Comparison of ENCODE assay signal across 31 cellular contexts in genomic region chr6:34584694-34585093, GRCh38. TPM values are rescaled to one million over a fixed set of nuclear protein-coding genes. Genes with fewer than 3 reads are reported as not detected.
DNase-seq lines count a peak whose midpoint lies in the region; ATAC-seq, FAIRE-seq and TF ChIP-seq lines count a peak whose summit lies in the region.
"Had no signal": no experiment of that assay in that cellular context is flagged by ENCODE, and none has a peak within 500 bp of the region (broad histone marks: within the 10 kb centered on the region; RNA-seq: fewer than 3 reads in every experiment).

No MANE protein-coding gene starts in this region.

- no peak overlapping the region for H3K4me3 Mint-ChIP-seq in activated naive CD8-positive, alpha-beta T cell treated with anti-CD3 and anti-CD28 coated beads, Interleukin-2, amount 10 ng/mL, durations not matched to agents 7 days and 5 days
- no peak overlapping the region for H3K4me3 Mint-ChIP-seq in activated naive CD8-positive, alpha-beta T cell treated with anti-CD3 and anti-CD28 coated beads for 36 hours
- H3K4me3 Mint-ChIP-seq in activated T-helper 17 cell treated with anti-CD3 and anti-CD28 coated beads, Interleukin-2, amount 50 U/mL, for 72 hours, result no peak overlapping the region
- H3K4me3 Mint-ChIP-seq: activated CD8-positive, alpha-beta T cell treated with anti-CD3 and anti-CD28 coated beads for 36 hours; CD14-positive monocyte; immature natural killer cell; mesothelial cell of epicardium; naive thymus-derived CD4-positive, alpha-beta T cell had no signal

- H4K20me1 ChIP-seq in HepG2 (ENCODE audit: insufficient read depth, low read length), result no peaks in the 10 kb centered on the region; the same call in 1 of the 2 replicates

- H3K27ac ChIP-seq in HepG2 (ENCODE audit: extremely low read length, insufficient read depth, low read length), result no peak overlapping the region
- H3K27ac ChIP-seq: colonic mucosa, hepatocyte, HL-60, ovary, right atrium auricular region, suprapubic skin, vagina had no signal

- intact Hi-C loops in HepG2 (cut with micrococcal nuclease; ENCODE audit: unreplicated experiment), result no loop called here

- no peak overlapping the region for H3K4me3 ChIP-seq in HepG2 (replicated peaks in 1 of 3; ENCODE audit: insufficient read depth in 1 of 3, low read depth in 2 of 3, low read length in 3 of 3)
- H3K4me3 ChIP-seq: colonic mucosa, esophagus muscularis mucosa, hepatocyte, ovary, right atrium auricular region, suprapubic skin, vagina had no signal

- no peaks in the 10 kb centered on the region for H3K9me3 Mint-ChIP-seq in activated naive CD8-positive, alpha-beta T cell treated with anti-CD3 and anti-CD28 coated beads, Interleukin-2, amount 10 ng/mL, durations not matched to agents 7 days and 5 days
- no peaks in the 10 kb centered on the region for H3K9me3 Mint-ChIP-seq in activated naive CD8-positive, alpha-beta T cell treated with anti-CD3 and anti-CD28 coated beads for 36 hours
- no peaks in the 10 kb centered on the region for H3K9me3 Mint-ChIP-seq in activated T-helper 17 cell treated with anti-CD3 and anti-CD28 coated beads, Interleukin-2, amount 50 U/mL, for 72 hours
- H3K9me3 Mint-ChIP-seq: activated CD8-positive, alpha-beta T cell treated with anti-CD3 and anti-CD28 coated beads for 36 hours; CD14-positive monocyte; immature natural killer cell; mesothelial cell of epicardium; naive thymus-derived CD4-positive, alpha-beta T cell had no signal

- H3K27ac Mint-ChIP-seq in activated naive CD8-positive, alpha-beta T cell treated with anti-CD3 and anti-CD28 coated beads, Interleukin-2, amount 10 ng/mL, durations not matched to agents 7 days and 5 days, result peak overlapping the region; percentile 2
- H3K27ac Mint-ChIP-seq in activated naive CD8-positive, alpha-beta T cell treated with anti-CD3 and anti-CD28 coated beads for 36 hours, result no peak overlapping the region
- H3K27ac Mint-ChIP-seq in activated T-helper 17 cell treated with anti-CD3 and anti-CD28 coated beads, Interleukin-2, amount 50 U/mL, for 72 hours, result peak overlapping the region; percentile 31
- H3K27ac Mint-ChIP-seq: mesothelial cell of epicardium had no signal

- no peaks in the 10 kb centered on the region for H3K27me3 ChIP-seq in HepG2 (ENCODE audit: control insufficient read depth in 1 of 2, insufficient read depth in 2 of 2, low read length in 2 of 2)
- H3K27me3 ChIP-seq: colonic mucosa, esophagus muscularis mucosa, hepatocyte, ovary, right atrium auricular region, suprapubic skin, vagina had no signal

- no peak for TF ChIP-seq CTCF in HepG2 (CRISPR knock-in tag; IDR thresholded peaks at IDR 0.05)

- H3K27me3 Mint-ChIP-seq in activated naive CD8-positive, alpha-beta T cell treated with anti-CD3 and anti-CD28 coated beads, Interleukin-2, amount 10 ng/mL, durations not matched to agents 7 days and 5 days, result no peaks in the 10 kb centered on the region
- no peaks in the 10 kb centered on the region for H3K27me3 Mint-ChIP-seq in activated naive CD8-positive, alpha-beta T cell treated with anti-CD3 and anti-CD28 coated beads for 36 hours
- no peaks in the 10 kb centered on the region for H3K27me3 Mint-ChIP-seq in activated T-helper 17 cell treated with anti-CD3 and anti-CD28 coated beads, Interleukin-2, amount 50 U/mL, for 72 hours
- H3K27me3 Mint-ChIP-seq: activated CD8-positive, alpha-beta T cell treated with anti-CD3 and anti-CD28 coated beads for 36 hours; naive thymus-derived CD4-positive, alpha-beta T cell had no signal

- no peaks in the 10 kb centered on the region for H3K4me1 ChIP-seq in HepG2 (ENCODE audit: insufficient read depth, low read length)
- H3K4me1 ChIP-seq: colonic mucosa, vagina had no signal

- TF ChIP-seq EP300 in HepG2 (IDR thresholded peaks at IDR 0.05; ENCODE audit: low read depth in 2 of 2, low read length in 2 of 2) (no peak), HepG2 (CRISPR knock-in tag; IDR thresholded peaks at IDR 0.05; ENCODE audit: borderline replicate concordance) (no peak)

- POLR2A ChIA-PET in activated naive CD8-positive, alpha-beta T cell treated with anti-CD3 and anti-CD28 coated beads, Interleukin-2, amount 10 ng/mL, durations not matched to agents 7 days and 5 days (lab: Charles Lee), result no interaction called here
- POLR2A ChIA-PET in HepG2 (lab: Yijun Ruan, JAX), result no interaction called here

- no peaks in the 10 kb centered on the region for H3K4me1 Mint-ChIP-seq in activated naive CD8-positive, alpha-beta T cell treated with anti-CD3 and anti-CD28 coated beads, Interleukin-2, amount 10 ng/mL, durations not matched to agents 7 days and 5 days
- peaks cover 2% of the 10 kb centered on the region for H3K4me1 Mint-ChIP-seq in activated naive CD8-positive, alpha-beta T cell treated with anti-CD3 and anti-CD28 coated beads for 36 hours
- no peaks in the 10 kb centered on the region for H3K4me1 Mint-ChIP-seq in activated T-helper 17 cell treated with anti-CD3 and anti-CD28 coated beads, Interleukin-2, amount 50 U/mL, for 72 hours
- H3K4me1 Mint-ChIP-seq: CD14-positive monocyte had no signal

- in situ Hi-C loops in HepG2 (cut with HindIII; ENCODE audit: extremely low pct_ligation_motif_present, low pct_unique_long_range_greater_than_20kb), result no loop called here

- ATAC-seq in activated naive CD8-positive, alpha-beta T cell treated with anti-CD3 and anti-CD28 coated beads, Interleukin-2, amount 10 ng/mL, durations not matched to agents 7 days and 5 days (ENCODE audit: low read depth), result no peak
- no peak for ATAC-seq in activated T-helper 17 cell treated with anti-CD3 and anti-CD28 coated beads, Interleukin-2, amount 50 U/mL, for 72 hours (replicated peaks)
- ATAC-seq in HepG2, result no peak
- no peak for ATAC-seq in activated CD4-positive, CD25-positive, alpha-beta regulatory T cell treated with anti-CD3 and anti-CD28 coated beads, Interleukin-2, amount 50 U/mL, for 24 hours
- ATAC-seq: activated CD8-positive, alpha-beta T cell treated with anti-CD3 and anti-CD28 coated beads for 36 hours; left lobe of liver; naive thymus-derived CD4-positive, alpha-beta T cell had no signal

- H2AFZ ChIP-seq in HepG2 (ENCODE audit: low read length), result no peak overlapping the region
- H2AFZ ChIP-seq: hepatocyte had no signal

- WGBS in HepG2 (ENCODE audit: low lambda C conversion rate), result 96% methylated on average over 9 of the region's 9 CpGs

- H3K36me3 ChIP-seq in HepG2 (replicated peaks in 1 of 2; ENCODE audit: control insufficient read depth in 1 of 2, insufficient read depth in 2 of 2, low read length in 2 of 2), result peaks cover 23 to 39% of the 10 kb centered on the region in 2 experiments
- H3K36me3 ChIP-seq: colonic mucosa, ovary had no signal

- H3K9me3 ChIP-seq in HepG2 (ENCODE audit: low read length), result no peaks in the 10 kb centered on the region
- H3K9me3 ChIP-seq: colonic mucosa, esophagus muscularis mucosa, ovary, right atrium auricular region, suprapubic skin, vagina had no signal

- FAIRE-seq in HepG2 (lab: Jason Lieb, UNC), result no peak
- FAIRE-seq: frontal cortex had no signal

- no TSS peak for BruUV-seq in HepG2 (replicated peaks; lab: Mats Ljungman, UMichigan)

- CTCF ChIA-PET in HepG2 (lab: Yijun Ruan, JAX; ENCODE audit: low intra/inter-chr PET ratio, low total read pairs), result no interaction called here

- H3K9ac ChIP-seq in HepG2 (ENCODE audit: insufficient read depth, low read depth, low read length), result no peak overlapping the region

- no peak overlapping the region for H3K4me2 ChIP-seq in HepG2 (ENCODE audit: low read depth, low read length)
- H3K4me2 ChIP-seq: hepatocyte had no signal

- TF ChIP-seq RAD21 in HepG2 (CRISPR knock-in tag; IDR thresholded peaks at IDR 0.05), result no peak

- H3K79me2 ChIP-seq in HepG2 (ENCODE audit: insufficient read depth, low read length), result no peaks in the 10 kb centered on the region

- peak; percentile 12 for DNase-seq in activated naive CD8-positive, alpha-beta T cell treated with anti-CD3 and anti-CD28 coated beads, Interleukin-2, amount 10 ng/mL, durations not matched to agents 7 days and 5 days
- no peak for DNase-seq in activated naive CD8-positive, alpha-beta T cell treated with anti-CD3 and anti-CD28 coated beads for 36 hours
- DNase-seq in epidermal melanocyte (ENCODE audit: insufficient read length, low spot score) (peak; percentile 4), HepG2 (ENCODE audit: low spot score) (no peak)
- no peak for DNase-seq in activated CD8-positive, alpha-beta memory T cell treated with anti-CD3 and anti-CD28 coated beads, Interleukin-2, amount 50 U/mL, for 48 hours
- DNase-seq: activated CD8-positive, alpha-beta T cell treated with anti-CD3 and anti-CD28 coated beads for 36 hours; activated T-cell treated with anti-CD3 and anti-CD28 coated beads, Interleukin-2, amount 50 U/mL, for 1 hour; colonic mucosa; DMS 273 treated with DMSO at 0.1 percent for 48 hours; effector memory CD4-positive, alpha-beta T cell; immature natural killer cell; naive thymus-derived CD4-positive, alpha-beta T cell; NCI-H1048; NCI-H2029 treated with DMSO at 0.1 percent for 48 hours; NCI-H2227 treated with DMSO at 0.1 percent for 48 hours; NCI-H69; RPMI8226 had no signal

- TF ChIP-seq POLR2A in HepG2 (IDR thresholded peaks at IDR 0.05; ENCODE audit: insufficient read depth in 1 of 2, low read depth in 2 of 2, low read length in 2 of 2), result no peak

- H3K36me3 Mint-ChIP-seq in activated naive CD8-positive, alpha-beta T cell treated with anti-CD3 and anti-CD28 coated beads, Interleukin-2, amount 10 ng/mL, durations not matched to agents 7 days and 5 days, result no peaks in the 10 kb centered on the region
- peaks cover 1% of the 10 kb centered on the region for H3K36me3 Mint-ChIP-seq in activated naive CD8-positive, alpha-beta T cell treated with anti-CD3 and anti-CD28 coated beads for 36 hours
- peaks cover 7% of the 10 kb centered on the region for H3K36me3 Mint-ChIP-seq in activated T-helper 17 cell treated with anti-CD3 and anti-CD28 coated beads, Interleukin-2, amount 50 U/mL, for 72 hours (ENCODE audit: low read depth)

RNA-seq across cellular contexts. Expression of gene SPDEF, which starts 28.6 kb away (rescaled TPM):
- total RNA-seq in activated naive CD8-positive, alpha-beta T cell treated with anti-CD3 and anti-CD28 coated beads, Interleukin-2, amount 10 ng/mL, durations not matched to agents 7 days and 5 days, result not detected
- not detected for total RNA-seq in activated naive CD8-positive, alpha-beta T cell treated with anti-CD3 and anti-CD28 coated beads for 36 hours
- total RNA-seq in activated T-helper 17 cell treated with anti-CD3 and anti-CD28 coated beads, Interleukin-2, amount 50 U/mL, for 72 hours, result under 1 TPM in 1 of 2 donors, not detected in 1; 0.26 TPM
- not detected in 2 replicates for total RNA-seq in HepG2 (2016; rRNA removed; fragmentation: Illumina TruSeq; extraction: Trizol)
- total RNA-seq in HepG2 (2016; cell fraction: cytosol; rRNA removed; fragmentation: Illumina TruSeq; extraction: Trizol; ENCODE audit: low read depth), result not detected in 2 replicates
- not detected in 2 replicates for total RNA-seq in HepG2 (2016; cell fraction: insoluble cytoplasmic fraction; rRNA removed; fragmentation: Illumina TruSeq; extraction: Trizol)
- not detected in 2 replicates for total RNA-seq in HepG2 (2016; cell fraction: membrane; rRNA removed; fragmentation: Illumina TruSeq; extraction: Trizol)
- total RNA-seq in HepG2 (2016; cell fraction: nucleus; rRNA removed; fragmentation: Illumina TruSeq; extraction: Trizol), result not detected in 2 replicates
- 0.03 TPM in 1 of 2 replicates, not detected in the other for polyA plus RNA-seq in HepG2 (2011; rRNA removed)
- polyA plus RNA-seq in HepG2 (2011; cell fraction: cytosol; rRNA removed), result not detected in 2 replicates
- 0.07 and 0.08 TPM in 2 replicates for polyA plus RNA-seq in HepG2 (2011; cell fraction: nucleus; rRNA removed)
- not detected in 2 replicates for polyA plus RNA-seq in HepG2 (2012)
- polyA plus RNA-seq in HepG2 (2016; cell fraction: cytosol; fragmentation: Illumina TruSeq; extraction: Trizol; ENCODE audit: low read depth), result not detected in 2 replicates
- not detected in 2 replicates for polyA plus RNA-seq in HepG2 (2016; cell fraction: insoluble cytoplasmic fraction; fragmentation: Illumina TruSeq; extraction: Trizol; ENCODE audit: low read depth)
- polyA plus RNA-seq in HepG2 (2016; cell fraction: membrane; fragmentation: Illumina TruSeq; extraction: Trizol; ENCODE audit: low read depth), result not detected in 2 replicates
- not detected in 2 replicates for polyA plus RNA-seq in HepG2 (2016; cell fraction: nucleus; fragmentation: Illumina TruSeq; extraction: Trizol; ENCODE audit: insufficient read depth, low read depth)
- polyA minus RNA-seq in HepG2 (2011; rRNA and poly(A)+ RNA removed; ENCODE audit: low replicate concordance), result not detected in 2 replicates
- polyA minus RNA-seq in HepG2 (2011; cell fraction: cytosol; rRNA and poly(A)+ RNA removed), result not detected in 2 replicates
- polyA minus RNA-seq in HepG2 (2011; cell fraction: nucleus; rRNA and poly(A)+ RNA removed), result not detected in 2 replicates
- total RNA-seq: activated CD8-positive, alpha-beta T cell treated with anti-CD3 and anti-CD28 coated beads for 36 hours; esophagus muscularis mucosa; frontal cortex; LHCN-M2; vagina had no signal
- polyA plus RNA-seq: CD14-positive monocyte; immature natural killer cell; naive thymus-derived CD4-positive, alpha-beta T cell had no signal

Comparison
In these comparisons a context has a peak if more than half of its experiments do, and no peak if none do; other contexts are left out.
1. DNase-seq: peak in activated naive CD8-positive, alpha-beta T cell treated with anti-CD3 and anti-CD28 coated beads, Interleukin-2, amount 10 ng/mL, durations not matched to agents 7 days and 5 days (single experiment) and epidermal melanocyte (single experiment); none in activated naive CD8-positive, alpha-beta T cell treated with anti-CD3 and anti-CD28 coated beads for 36 hours (single experiment), activated CD8-positive, alpha-beta memory T cell treated with anti-CD3 and anti-CD28 coated beads, Interleukin-2, amount 50 U/mL, for 48 hours (single experiment) and HepG2 (single experiment).